In genomic region chr1:11944358-11944981, GRCh38 we compare ENCODE assay signal across 1 cellular context.
A peak's percentile ranks its signal among the peaks of the same experiment; 100 is the strongest.
TF ChIP-seq lines count a peak whose summit lies in the region.

No MANE protein-coding gene starts in this region.

TF ChIP-seq in HEK293, 187 proteins besides CTCF, POLR2A, EP300 and RAD21 (continued from another document):
- TF ChIP-seq, protein P1, sequence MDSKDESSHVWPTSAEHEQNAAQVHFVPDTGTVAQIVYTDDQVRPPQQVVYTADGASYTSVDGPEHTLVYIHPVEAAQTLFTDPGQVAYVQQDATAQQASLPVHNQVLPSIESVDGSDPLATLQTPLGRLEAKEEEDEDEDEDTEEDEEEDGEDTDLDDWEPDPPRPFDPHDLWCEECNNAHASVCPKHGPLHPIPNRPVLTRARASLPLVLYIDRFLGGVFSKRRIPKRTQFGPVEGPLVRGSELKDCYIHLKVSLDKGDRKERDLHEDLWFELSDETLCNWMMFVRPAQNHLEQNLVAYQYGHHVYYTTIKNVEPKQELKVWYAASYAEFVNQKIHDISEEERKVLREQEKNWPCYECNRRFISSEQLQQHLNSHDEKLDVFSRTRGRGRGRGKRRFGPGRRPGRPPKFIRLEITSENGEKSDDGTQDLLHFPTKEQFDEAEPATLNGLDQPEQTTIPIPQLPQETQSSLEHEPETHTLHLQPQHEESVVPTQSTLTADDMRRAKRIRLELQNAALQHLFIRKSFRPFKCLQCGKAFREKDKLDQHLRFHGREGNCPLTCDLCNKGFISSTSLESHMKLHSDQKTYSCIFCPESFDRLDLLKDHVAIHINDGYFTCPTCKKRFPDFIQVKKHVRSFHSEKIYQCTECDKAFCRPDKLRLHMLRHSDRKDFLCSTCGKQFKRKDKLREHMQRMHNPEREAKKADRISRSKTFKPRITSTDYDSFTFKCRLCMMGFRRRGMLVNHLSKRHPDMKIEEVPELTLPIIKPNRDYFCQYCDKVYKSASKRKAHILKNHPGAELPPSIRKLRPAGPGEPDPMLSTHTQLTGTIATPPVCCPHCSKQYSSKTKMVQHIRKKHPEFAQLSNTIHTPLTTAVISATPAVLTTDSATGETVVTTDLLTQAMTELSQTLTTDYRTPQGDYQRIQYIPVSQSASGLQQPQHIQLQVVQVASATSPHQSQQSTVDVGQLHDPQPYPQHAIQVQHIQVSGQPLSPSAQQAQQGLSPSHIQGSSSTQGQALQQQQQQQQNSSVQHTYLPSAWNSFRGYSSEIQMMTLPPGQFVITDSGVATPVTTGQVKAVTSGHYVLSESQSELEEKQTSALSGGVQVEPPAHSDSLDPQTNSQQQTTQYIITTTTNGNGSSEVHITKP (tag by site-specific recombination; IDR thresholded peaks at IDR 0.05) = peak; percentile 86
- TF ChIP-seq ZBTB48 (tag by site-specific recombination; IDR thresholded peaks at IDR 0.05) (0 out of 2 replicates have a peak, but pooled peaks have one; percentile 35), WT1 (tag by site-specific recombination; IDR thresholded peaks at IDR 0.05) (peak; percentile 68), ELK4 (IDR thresholded peaks at IDR 0.05; ENCODE audit: borderline replicate concordance, low read depth, low read length) (no peak), SP2 (tag by site-specific recombination; IDR thresholded peaks at IDR 0.05) (0 out of 2 replicates have a peak, but pooled peaks have one; percentile 11), KLF10 (tag by site-specific recombination; IDR thresholded peaks at IDR 0.05) (no peak), SALL2 (tag by site-specific recombination; IDR thresholded peaks at IDR 0.05; ENCODE audit: borderline replicate concordance) (peak; percentile 48; the same call in 1 of the 2 replicates), ZNF239 (tag by site-specific recombination; IDR thresholded peaks at IDR 0.05) (no peak)
